Comparison of ENCODE assay signal across 22 cellular contexts in the genomic region with DNA sequence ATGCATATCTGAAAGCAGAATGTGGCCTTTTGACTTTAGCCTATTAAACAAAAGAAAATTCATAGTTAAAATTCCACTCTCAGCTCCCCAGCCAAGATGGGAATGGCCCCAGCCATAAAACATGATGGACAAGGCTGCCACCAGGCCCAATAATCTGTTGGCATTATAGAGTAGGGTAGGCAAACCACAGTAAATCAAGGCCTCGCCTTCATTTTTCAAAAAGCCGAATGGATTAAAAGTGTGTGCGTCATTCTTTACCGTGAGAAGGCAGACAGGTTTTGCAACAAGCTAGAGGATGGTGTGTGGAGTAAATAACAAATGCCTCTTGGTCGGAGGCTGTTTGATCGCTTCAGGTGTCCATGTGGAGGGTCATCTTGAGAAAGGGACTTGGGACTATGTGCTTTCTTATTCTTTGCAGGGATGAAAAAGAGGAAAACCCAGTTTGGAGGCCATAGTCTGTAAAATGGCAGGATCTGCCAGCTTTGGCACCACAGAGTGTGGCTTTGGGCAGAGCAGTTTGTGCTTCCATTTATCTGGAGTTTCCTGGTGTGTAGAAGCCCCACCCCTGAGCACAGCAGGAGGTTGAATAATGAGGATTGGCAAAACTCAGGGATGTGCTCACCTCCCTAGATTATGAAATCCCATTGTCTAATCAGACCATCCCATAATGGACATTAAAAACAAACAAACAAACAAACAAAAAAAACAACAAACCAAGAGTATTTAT. TPM values are rescaled to one million over a fixed set of nuclear protein-coding genes. Genes with fewer than 3 reads are reported as not detected.
A peak's percentile ranks its signal among the peaks of the same experiment; 100 is the strongest.
DNase-seq lines count a peak whose midpoint lies in the region; FAIRE-seq and TF ChIP-seq lines count a peak whose summit lies in the region.
"Had no signal": no experiment of that assay in that cellular context is flagged by ENCODE, and none has a peak within 500 bp of the region (broad histone marks: within the 10 kb centered on the region; RNA-seq: fewer than 3 reads in every experiment).

No MANE protein-coding gene starts in this region.

- TF ChIP-seq POLR2A in suprapubic skin (IDR thresholded peaks at IDR 0.05), result no peak

- TF ChIP-seq CTCF in suprapubic skin (IDR thresholded peaks at IDR 0.05), result no peak

- H3K27me3 ChIP-seq in suprapubic skin, result no peaks in the 10 kb centered on the region

- no peak for TF ChIP-seq EP300 in suprapubic skin (IDR thresholded peaks at IDR 0.05)

- H3K27ac ChIP-seq in suprapubic skin, result peak overlapping the region; percentile 59
- H3K27ac ChIP-seq: C4-2B, thoracic aorta had no signal

- WGBS in suprapubic skin, result 55% methylated on average over 6 of the region's 6 CpGs

- DNase-seq in HTR-8/SVneo (ENCODE audit: insufficient read length, low spot score) (peak; percentile 41), astrocyte of the hippocampus (ENCODE audit: low read depth, low spot score) (peak; percentile 74), kidney tubule cell (ENCODE audit: low spot score) (peak; percentile 85), suprapubic skin (ENCODE audit: low spot score in 2 of 2) (no peak), T-helper 2 cell (no peak), NCI-H2171 (lab: John Stamatoyannopoulos, UW) (no peak), G401 (ENCODE audit: low spot score) (no peak)
- DNase-seq: activated CD4-positive, alpha-beta T cell treated with anti-CD3 and anti-CD28 coated beads for 36 hours; activated naive CD4-positive, alpha-beta T cell treated with anti-CD3 and anti-CD28 coated beads, Interleukin-2, amount 50 U/mL, for 16 hours; effector CD4-positive, alpha-beta T cell; foreskin melanocyte; GOT3; NCI-H2081; Right ventricle myocardium superior; stimulated activated CD4-positive, alpha-beta T cell treated with anti-CD3 and anti-CD28 coated beads, Interleukin-4, amount 100 ng/mL, for 24 hours; T-helper 9 cell had no signal

- H3K36me3 ChIP-seq in suprapubic skin, result no peaks in the 10 kb centered on the region
- H3K36me3 ChIP-seq: thoracic aorta had no signal

- in situ Hi-C loops in G401 (cut with HindIII; ENCODE audit: low sequenced_read_pairs), result no loop called here

- peak; percentile 31 for FAIRE-seq in HTR-8/SVneo (lab: Jason Lieb, UNC)
- FAIRE-seq: GM12891 had no signal

- no peaks in the 10 kb centered on the region for H3K9me3 ChIP-seq in suprapubic skin
- H3K9me3 ChIP-seq: thoracic aorta had no signal

- peaks cover 16% of the 10 kb centered on the region for H3K4me1 ChIP-seq in suprapubic skin

- no peak overlapping the region for H3K4me3 ChIP-seq in suprapubic skin
- H3K4me3 ChIP-seq: lung, thoracic aorta had no signal

RNA-seq across cellular contexts. Expression of gene ITGB6, which starts 57.1 kb away (rescaled TPM):
- total RNA-seq in suprapubic skin, result 10 to 100 TPM in 2 of 4 donors, 1 to 10 TPM in 2; 4.4 to 13.8 (median 10.0) TPM
- not detected in 2 replicates for total RNA-seq in G401 (2014; rRNA removed; shearing (Covaris generic))
- total RNA-seq: activated CD4-positive, alpha-beta T cell treated with anti-CD3 and anti-CD28 coated beads for 36 hours; neural crest cell; sciatic nerve had no signal

Comparison
In these comparisons a context has a peak if more than half of its experiments do, and no peak if none do; other contexts are left out.
1. DNase-seq: peak in HTR-8/SVneo (single experiment), astrocyte of the hippocampus (single experiment) and kidney tubule cell (single experiment); none in suprapubic skin (0 of 2), T-helper 2 cell (0 of 5), NCI-H2171 (single experiment) and G401 (single experiment).